ENCODE assay signal across 18 cellular contexts in genomic region chr14:33835677-33836076, GRCh38.
A peak's percentile ranks its signal among the peaks of the same experiment; 100 is the strongest.
DNase-seq lines count a peak whose midpoint lies in the region; ATAC-seq and FAIRE-seq lines count a peak whose summit lies in the region.
"Had no signal": no experiment of that assay in that cellular context is flagged by ENCODE, and none has a peak within 500 bp of the region (broad histone marks: within the 10 kb centered on the region; RNA-seq: fewer than 3 reads in every experiment).

No MANE protein-coding gene starts in this region.

- H3K9me3 Mint-ChIP-seq in T-helper 2 cell treated with Interferon-gamma antibody and Interleukin-4, amounts not matched to agents 5 μg/mL and 100 μg/mL, for 36 hours, result peaks cover 8% of the 10 kb centered on the region
- no peaks in the 10 kb centered on the region for H3K9me3 Mint-ChIP-seq in activated T-helper 17 cell treated with anti-CD3 and anti-CD28 coated beads, Interleukin-2, amount 50 U/mL, for 72 hours
- H3K9me3 Mint-ChIP-seq: CD8-positive, alpha-beta T cell; HFFc6 had no signal

- no peaks in the 10 kb centered on the region for H3K27me3 ChIP-seq in small intestine (ENCODE audit: control insufficient read depth in 2 of 2, insufficient read depth in 2 of 2, low read length in 2 of 2)
- H3K27me3 ChIP-seq: BLaER1 treated with 17β-estradiol and CSF1 and Interleukin-3, amounts not matched to agents 10 nM and 100 nM had no signal

- H3K4me1 Mint-ChIP-seq in T-helper 2 cell treated with Interferon-gamma antibody and Interleukin-4, amounts not matched to agents 5 μg/mL and 100 μg/mL, for 36 hours (ENCODE audit: low read depth), result peaks cover 56% of the 10 kb centered on the region
- peaks cover 19% of the 10 kb centered on the region for H3K4me1 Mint-ChIP-seq in activated T-helper 17 cell treated with anti-CD3 and anti-CD28 coated beads, Interleukin-2, amount 50 U/mL, for 72 hours
- H3K4me1 Mint-ChIP-seq: B cell had no signal

- no peaks in the 10 kb centered on the region for H3K36me3 ChIP-seq in small intestine (ENCODE audit: control insufficient read depth in 2 of 2, insufficient read depth in 2 of 2, low read length in 2 of 2)
- H3K36me3 ChIP-seq: BLaER1 treated with 17β-estradiol and CSF1 and Interleukin-3, amounts not matched to agents 10 nM and 100 nM had no signal

- ATAC-seq in activated T-helper 17 cell treated with anti-CD3 and anti-CD28 coated beads, Interleukin-2, amount 50 U/mL, for 72 hours (replicated peaks), result no peak
- ATAC-seq in HG02588 (IDR thresholded peaks at IDR 0.05; ENCODE audit: unreplicated experiment) (no peak), GM21825 (IDR thresholded peaks at IDR 0.05; ENCODE audit: unreplicated experiment) (no peak)
- ATAC-seq: CD8-positive, alpha-beta T cell; HCT116; HepG2 had no signal

- peaks cover 2% of the 10 kb centered on the region for H3K27me3 Mint-ChIP-seq in T-helper 2 cell treated with Interferon-gamma antibody and Interleukin-4, amounts not matched to agents 5 μg/mL and 100 μg/mL, for 36 hours (ENCODE audit: low read depth)
- no peaks in the 10 kb centered on the region for H3K27me3 Mint-ChIP-seq in activated T-helper 17 cell treated with anti-CD3 and anti-CD28 coated beads, Interleukin-2, amount 50 U/mL, for 72 hours

- no peak overlapping the region for H3K27ac Mint-ChIP-seq in T-helper 2 cell treated with Interferon-gamma antibody and Interleukin-4, amounts not matched to agents 5 μg/mL and 100 μg/mL, for 36 hours
- peak overlapping the region; percentile 26 for H3K27ac Mint-ChIP-seq in activated T-helper 17 cell treated with anti-CD3 and anti-CD28 coated beads, Interleukin-2, amount 50 U/mL, for 72 hours
- H3K27ac Mint-ChIP-seq: B cell; CD8-positive, alpha-beta T cell; HFFc6 had no signal

- H3K4me1 ChIP-seq in small intestine (ENCODE audit: control insufficient read depth in 2 of 2, insufficient read depth in 1 of 2, low read depth in 1 of 2, low read length in 1 of 2), result no peaks in the 10 kb centered on the region
- H3K4me1 ChIP-seq: BLaER1 treated with 17β-estradiol and CSF1 and Interleukin-3, amounts not matched to agents 10 nM and 100 nM had no signal

- no peak overlapping the region for H3K4me3 ChIP-seq in small intestine (ENCODE audit: low read depth in 1 of 2, low read length in 2 of 2)
- H3K4me3 ChIP-seq: BLaER1 treated with 17β-estradiol and CSF1 and Interleukin-3, amounts not matched to agents 10 nM and 100 nM had no signal

- H3K27ac ChIP-seq in small intestine (ENCODE audit: low read depth in 1 of 2, low read length in 1 of 2), result no peak overlapping the region
- H3K27ac ChIP-seq: BLaER1 treated with 17β-estradiol and CSF1 and Interleukin-3, amounts not matched to agents 10 nM and 100 nM had no signal

- 77 to 91% (median 81%) methylated on average over 3 of the region's 3 CpGs for WGBS in small intestine, 3 donors

- H3K36me3 Mint-ChIP-seq in T-helper 2 cell treated with Interferon-gamma antibody and Interleukin-4, amounts not matched to agents 5 μg/mL and 100 μg/mL, for 36 hours (ENCODE audit: low read depth), result no peaks in the 10 kb centered on the region
- no peaks in the 10 kb centered on the region for H3K36me3 Mint-ChIP-seq in activated T-helper 17 cell treated with anti-CD3 and anti-CD28 coated beads, Interleukin-2, amount 50 U/mL, for 72 hours (ENCODE audit: low read depth)
- H3K36me3 Mint-ChIP-seq: CD8-positive, alpha-beta T cell had no signal

- no peak for FAIRE-seq in small intestine (lab: Jason Lieb, UNC)
- FAIRE-seq: HepG2 had no signal

- peak overlapping the region; percentile 77 for H3K4me3 Mint-ChIP-seq in T-helper 2 cell treated with Interferon-gamma antibody and Interleukin-4, amounts not matched to agents 5 μg/mL and 100 μg/mL, for 36 hours
- H3K4me3 Mint-ChIP-seq in activated T-helper 17 cell treated with anti-CD3 and anti-CD28 coated beads, Interleukin-2, amount 50 U/mL, for 72 hours, result peak overlapping the region; percentile 25
- H3K4me3 Mint-ChIP-seq: B cell; CD8-positive, alpha-beta T cell; HFFc6 had no signal

- DNase-seq in T-helper 2 cell treated with Interferon-gamma antibody and Interleukin-4, amounts not matched to agents 5 μg/mL and 100 μg/mL, for 36 hours (ENCODE audit: low spot score), result no peak
- no peak for DNase-seq in T-helper 2 cell
- DNase-seq in NCI-H2029 treated with DMSO at 0.1 percent for 48 hours (lab: John Stamatoyannopoulos, UW), result peak; percentile 94
- peak; percentile 9 for DNase-seq in small intestine
- DNase-seq: Calu3; CD8-positive, alpha-beta T cell; DMS79 treated with DMSO at 0.1 percent for 48 hours; GF-D8; GOT3; H7; HFFc6 had no signal

- H3K9me3 ChIP-seq in small intestine (ENCODE audit: control insufficient read depth, low read depth), result no peaks in the 10 kb centered on the region
- H3K9me3 ChIP-seq: BLaER1 treated with 17β-estradiol and CSF1 and Interleukin-3, amounts not matched to agents 10 nM and 100 nM had no signal

Comparison
In these comparisons a context has a peak if more than half of its experiments do, and no peak if none do; other contexts are left out.
1. DNase-seq: peak in NCI-H2029 treated with DMSO at 0.1 percent for 48 hours (single experiment) and small intestine (single experiment); none in T-helper 2 cell treated with Interferon-gamma antibody and Interleukin-4, amounts not matched to agents 5 μg/mL and 100 μg/mL, for 36 hours (single experiment) and T-helper 2 cell (0 of 5).